In genomic region chr1:181173761-181174371, GRCh38 we compare ENCODE assay signal across 24 cellular contexts.
"Had no signal": no experiment of that assay in that cellular context is flagged by ENCODE, and none has a peak within 500 bp of the region (broad histone marks: within the 10 kb centered on the region; RNA-seq: fewer than 3 reads in every experiment).

No MANE protein-coding gene starts in this region.

- H3K27me3 ChIP-seq: brain microvascular endothelial cell, gastrocnemius medialis, pancreas, right atrium auricular region, spleen, upper lobe of left lung had no signal

- H3K4me3 ChIP-seq: gastrocnemius medialis, left ventricle myocardium inferior, pancreas, psoas muscle, right atrium auricular region, spleen, upper lobe of left lung had no signal

- H3K4me1 ChIP-seq: pancreas, psoas muscle, spleen, upper lobe of left lung had no signal

- H3K9me3 ChIP-seq: gastrocnemius medialis, pancreas, psoas muscle, right atrium auricular region had no signal

- H3K36me3 ChIP-seq: brain microvascular endothelial cell, gastrocnemius medialis, left ventricle myocardium inferior, pancreas, right atrium auricular region, spleen, upper lobe of left lung had no signal

- DNase-seq: activated CD4-positive, alpha-beta memory T cell treated with anti-CD3 and anti-CD28 coated beads, Interleukin-2, amount 10 ng/mL, durations not matched to agents 7 days and 5 days; activated CD4-positive, alpha-beta T cell treated with anti-CD3 and anti-CD28 coated beads for 48 hours; activated CD4-positive, CD25-positive, alpha-beta regulatory T cell; aorta; brain microvascular endothelial cell; caudate nucleus; dermis blood vessel endothelial cell; effector memory CD4-positive, alpha-beta T cell; gastrocnemius medialis; hippocampal formation; left ventricle myocardium inferior; nephron progenitor cell; pancreas; psoas muscle; spleen; stimulated activated CD4-positive, alpha-beta T cell treated with anti-CD3 and anti-CD28 coated beads, Interleukin-4, amount 100 ng/mL, for 1 hour; stimulated activated naive CD4-positive, alpha-beta T cell treated with Interleukin-2 at 50 U/mL for 16 hours; T1000; upper lobe of left lung had no signal

- ATAC-seq: activated naive CD4-positive, alpha-beta T cell treated with anti-CD3 and anti-CD28 coated beads, Interleukin-2, amount 50 U/mL, for 72 hours; activated T-helper 17 cell treated with anti-CD3 and anti-CD28 coated beads, Interleukin-2, amount 50 U/mL, for 72 hours; esophagus mucosa; gastrocnemius medialis; pancreas had no signal

- H3K27ac ChIP-seq: brain microvascular endothelial cell, gastrocnemius medialis, left ventricle myocardium inferior, pancreas, psoas muscle, right atrium auricular region, spleen, upper lobe of left lung had no signal

- FAIRE-seq: endothelial cell of umbilical vein, pancreas had no signal
